Comparison of ENCODE assay signal across 1 cellular context in genomic region chrX:120560842-120561633, GRCh38.
TF ChIP-seq lines count a peak whose summit lies in the region.

Gene CUL4B, minus strand, starts transcription at chrX:120560962. Its CDS starts 324 bp downstream, at chrX:120560638.

TF ChIP-seq in K562, 482 proteins besides CTCF, POLR2A, EP300 and RAD21 (continued from another document and continues in another):
- 0 out of 2 replicates have a peak, but pooled peaks have one; percentile 7 for TF ChIP-seq NBN (IDR thresholded peaks at IDR 0.05; ENCODE audit: low read depth)
- TF ChIP-seq MAX (CRISPR knock-in tag; IDR thresholded peaks at IDR 0.05), result peak; percentile 57; the same call in 1 of the 2 replicates
- TF ChIP-seq CXXC5 (CRISPR knock-in tag; IDR thresholded peaks at IDR 0.05), result peak; percentile 53; the same call in 1 of the 2 replicates
- peak; percentile 47 for TF ChIP-seq CREM (IDR thresholded peaks at IDR 0.05; ENCODE audit: low read depth)
- TF ChIP-seq GABPB2 (CRISPR knock-in tag; conservative IDR thresholded peaks at IDR 0.05), result no peak
- TF ChIP-seq ZNF354B (CRISPR knock-in tag; IDR thresholded peaks at IDR 0.05), result no peak
- TF ChIP-seq MBD2 (IDR thresholded peaks at IDR 0.05; ENCODE audit: borderline replicate concordance, low read depth), result peak; percentile 16
- TF ChIP-seq HINFP (tag; conservative IDR thresholded peaks at IDR 0.05; ENCODE audit: low read depth), result 0 out of 2 replicates have a peak, but pooled peaks have one; percentile 62
- TF ChIP-seq EWSR1 (IDR thresholded peaks at IDR 0.05; ENCODE audit: borderline replicate concordance, low read depth, partially characterized antibody), result no peak
- TF ChIP-seq RBM22 (IDR thresholded peaks at IDR 0.05; ENCODE audit: low read depth, low read length, poor library complexity, severe bottlenecking), result peak; percentile 97
- no peak for TF ChIP-seq HEY1 (CRISPR knock-in tag; IDR thresholded peaks at IDR 0.05; ENCODE audit: borderline replicate concordance)
- TF ChIP-seq TCF7L2 (IDR thresholded peaks at IDR 0.05; ENCODE audit: low read depth, low read length), result peak; percentile 38; the same call in 1 of the 2 replicates
- no peak for TF ChIP-seq PHB2 (IDR thresholded peaks at IDR 0.05; ENCODE audit: low read depth)
- peak; percentile 84 for TF ChIP-seq RAD51 (IDR thresholded peaks at IDR 0.05; ENCODE audit: borderline replicate concordance, low read depth)
- peak; percentile 27; the same call in 1 of the 2 replicates for TF ChIP-seq ZBTB1 (CRISPR knock-in tag; IDR thresholded peaks at IDR 0.05; ENCODE audit: borderline replicate concordance, low read depth)
- TF ChIP-seq ETV5 (CRISPR knock-in tag; IDR thresholded peaks at IDR 0.05; ENCODE audit: low read depth), result peak; percentile 58
- TF ChIP-seq ARID4B (CRISPR knock-in tag; IDR thresholded peaks at IDR 0.05), result peak; percentile 37; the same call in 1 of the 2 replicates
- TF ChIP-seq TCF7 (IDR thresholded peaks at IDR 0.05; ENCODE audit: borderline replicate concordance), result no peak
- TF ChIP-seq KDM1A (IDR thresholded peaks at IDR 0.05), result peak in 1 of 2 experiments; percentile 32; a peak in 1 of 4 replicates
- 0 out of 2 replicates have a peak, but pooled peaks have one; percentile 74 for TF ChIP-seq NFRKB (IDR thresholded peaks at IDR 0.05; ENCODE audit: low read depth)
- TF ChIP-seq BHLHE40 (IDR thresholded peaks at IDR 0.05; ENCODE audit: low read length), result peak; percentile 89
- TF ChIP-seq ESRRA (IDR thresholded peaks at IDR 0.05; ENCODE audit: borderline replicate concordance, low read depth), result peak; percentile 34; the same call in 1 of the 2 replicates
- no peak for TF ChIP-seq HDAC8 (tag; IDR thresholded peaks at IDR 0.05)
- no peak for TF ChIP-seq RERE (CRISPR knock-in tag; IDR thresholded peaks at IDR 0.05; ENCODE audit: borderline replicate concordance)
- peak; percentile 77; the same call in 1 of the 2 replicates for TF ChIP-seq ETS1 (conservative IDR thresholded peaks at IDR 0.05; ENCODE audit: control insufficient read depth, low read depth, low read length)
- TF ChIP-seq RB1 (IDR thresholded peaks at IDR 0.05; ENCODE audit: low read depth), result 0 out of 2 replicates have a peak, but pooled peaks have one; percentile 45
- TF ChIP-seq KLF6 (CRISPR knock-in tag; IDR thresholded peaks at IDR 0.05; ENCODE audit: borderline replicate concordance), result 0 out of 2 replicates have a peak, but pooled peaks have one; percentile 14
- TF ChIP-seq TAF9B (IDR thresholded peaks at IDR 0.05; ENCODE audit: partially characterized antibody), result no peak
- TF ChIP-seq POLR2H (tag; IDR thresholded peaks at IDR 0.05; ENCODE audit: low read depth), result peak; percentile 69
- peak; percentile 41 for TF ChIP-seq TBP (optimal IDR thresholded peaks at IDR 0.05; ENCODE audit: low read depth, low read length)
- TF ChIP-seq ZNF431 (CRISPR knock-in tag; IDR thresholded peaks at IDR 0.05), result 0 out of 2 replicates have a peak, but pooled peaks have one; percentile 20
- peak; percentile 82 for TF ChIP-seq MITF (IDR thresholded peaks at IDR 0.05)
- peak; percentile 76 for TF ChIP-seq TAF1 (IDR thresholded peaks at IDR 0.05; ENCODE audit: control insufficient read depth, extremely low read depth, insufficient read depth, low read length, severe bottlenecking)
- TF ChIP-seq CHD2 (IDR thresholded peaks at IDR 0.05; ENCODE audit: low read depth, low read length), result peak; percentile 70; the same call in 1 of the 2 replicates
- 0 out of 2 replicates have a peak, but pooled peaks have one; percentile 49 for TF ChIP-seq KLF13 (tag; IDR thresholded peaks at IDR 0.05; ENCODE audit: borderline replicate concordance, low read depth)
- peak in 1 of 2 experiments; percentile 44; a peak in 1 of 4 replicates for TF ChIP-seq TEAD1 (CRISPR knock-in tag; IDR thresholded peaks at IDR 0.05)
- no peak for TF ChIP-seq ZNF253 (CRISPR knock-in tag; conservative IDR thresholded peaks at IDR 0.05)
- TF ChIP-seq ZNF436 (CRISPR knock-in tag; IDR thresholded peaks at IDR 0.05), result no peak
- no peak for TF ChIP-seq NR2C2 (CRISPR knock-in tag; IDR thresholded peaks at IDR 0.05)
- TF ChIP-seq NR2C2 (tag; IDR thresholded peaks at IDR 0.05), result peak; percentile 40; the same call in 1 of the 2 replicates
- no peak for TF ChIP-seq ZNF699 (CRISPR knock-in tag; IDR thresholded peaks at IDR 0.05; ENCODE audit: insufficient replicate concordance)
- TF ChIP-seq STAG1 (CRISPR knock-in tag; IDR thresholded peaks at IDR 0.05; ENCODE audit: borderline replicate concordance), result no peak
- 0 out of 2 replicates have a peak, but pooled peaks have one; percentile 41 for TF ChIP-seq SMAD4 (CRISPR knock-in tag; conservative IDR thresholded peaks at IDR 0.05)
- TF ChIP-seq GABPA (tag; conservative IDR thresholded peaks at IDR 0.05; ENCODE audit: low read depth), result peak; percentile 93
- peak; percentile 74; the same call in 1 of the 2 replicates for TF ChIP-seq ZBTB7A (IDR thresholded peaks at IDR 0.05; ENCODE audit: borderline replicate concordance, control insufficient read depth, low read depth, low read length)
- TF ChIP-seq CREB1 (IDR thresholded peaks at IDR 0.05), result peak; percentile 33; the same call in 1 of the 2 replicates
- TF ChIP-seq CREB1 (CRISPR knock-in tag; IDR thresholded peaks at IDR 0.05), result no peak; the same call in none of the 2 replicates
- 0 out of 4 replicates have a peak, but pooled peaks of 1 of the 2 experiments have one; percentile 5 for TF ChIP-seq RCOR1 (IDR thresholded peaks at IDR 0.05; ENCODE audit: borderline replicate concordance in 1 of 2, low read depth in 2 of 2, low read length in 2 of 2)
- no peak for TF ChIP-seq ZNF584 (CRISPR knock-in tag; IDR thresholded peaks at IDR 0.05; ENCODE audit: low read depth)
- peak; percentile 30; the same call in 1 of the 2 replicates for TF ChIP-seq BRD4 (IDR thresholded peaks at IDR 0.05)
- TF ChIP-seq FOXJ2 (tag; IDR thresholded peaks at IDR 0.05), result peak; percentile 86
- TF ChIP-seq ELF1 (tag; IDR thresholded peaks at IDR 0.05), result peak; percentile 85
- 0 out of 2 replicates have a peak, but pooled peaks have one; percentile 0 for TF ChIP-seq ZNF444 (CRISPR knock-in tag; IDR thresholded peaks at IDR 0.05)
- TF ChIP-seq LCOR (CRISPR knock-in tag; IDR thresholded peaks at IDR 0.05), result peak; percentile 65
- TF ChIP-seq IFI16 (CRISPR knock-in tag; IDR thresholded peaks at IDR 0.05), result no peak
- TF ChIP-seq NCOR1 (IDR thresholded peaks at IDR 0.05), result peak; percentile 60
- no peak for TF ChIP-seq L3MBTL2 (IDR thresholded peaks at IDR 0.05)
- 0 out of 2 replicates have a peak, but pooled peaks have one; percentile 30 for TF ChIP-seq ZNF511 (CRISPR knock-in tag; IDR thresholded peaks at IDR 0.05)
- TF ChIP-seq DPF2 (IDR thresholded peaks at IDR 0.05), result 0 out of 2 replicates have a peak, but pooled peaks have one; percentile 24
- no peak for TF ChIP-seq ZNF785 (CRISPR knock-in tag; IDR thresholded peaks at IDR 0.05)
